In the genomic region with DNA sequence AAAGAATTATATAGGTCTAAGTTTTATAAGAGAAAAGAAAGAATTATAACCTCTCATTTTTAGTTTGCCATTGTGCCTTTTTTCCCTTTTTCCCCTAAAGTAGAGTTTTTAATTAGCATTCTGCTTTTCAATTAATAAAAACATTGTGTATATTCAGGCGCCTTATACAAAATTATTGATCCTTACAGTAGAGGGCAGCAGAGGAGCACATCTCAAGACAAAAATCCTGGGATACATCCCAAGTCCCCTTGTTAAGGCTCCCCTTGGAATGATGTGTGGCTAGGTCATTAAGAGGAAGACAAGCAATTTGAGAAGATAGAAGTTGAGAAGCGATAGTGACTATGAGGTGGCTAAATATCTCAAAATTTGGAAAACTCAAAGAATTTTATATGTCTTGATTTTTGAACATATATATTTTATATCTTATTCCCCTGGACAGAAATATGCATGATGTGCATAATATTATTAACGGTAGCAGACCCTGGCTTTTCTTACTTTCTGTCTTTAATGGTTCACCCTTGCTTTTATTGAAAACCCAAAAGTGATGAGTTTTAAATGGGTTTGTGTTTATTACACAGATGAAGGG, we compare ENCODE assay signal across 8 cellular contexts. TPM values are rescaled to one million over a fixed set of nuclear protein-coding genes. Genes with fewer than 3 reads are reported as not detected.
A peak's percentile ranks its signal among the peaks of the same experiment; 100 is the strongest.
DNase-seq lines count a peak whose midpoint lies in the region; ATAC-seq, FAIRE-seq and TF ChIP-seq lines count a peak whose summit lies in the region.

No MANE protein-coding gene starts in this region.

- H3K27me3 ChIP-seq in A673 (replicated peaks; ENCODE audit: insufficient read depth, low read depth, low read length, poor library complexity) (peaks cover 2% of the 10 kb centered on the region), upper lobe of left lung (no peaks in the 10 kb centered on the region), gastrocnemius medialis (no peaks in the 10 kb centered on the region)

- no peak for TF ChIP-seq POLR2A in upper lobe of left lung (IDR thresholded peaks at IDR 0.05)
- TF ChIP-seq POLR2A in gastrocnemius medialis (IDR thresholded peaks at IDR 0.05) = no peak
- no peak for TF ChIP-seq POLR2A in GM12891 (IDR thresholded peaks at IDR 0.05; ENCODE audit: low read depth, low read length)

- BruUV-seq in A673 (replicated peaks; lab: Mats Ljungman, UMichigan) = no TSS peak

- FAIRE-seq in GM12891 (lab: Jason Lieb, UNC) = no peak

- TF ChIP-seq CTCF in A673 (conservative IDR thresholded peaks at IDR 0.05; ENCODE audit: low read depth, low read length) (peak; percentile 70), GM13976 (IDR thresholded peaks at IDR 0.05; ENCODE audit: borderline replicate concordance, control extremely low read depth, extremely low read depth, insufficient read depth, missing control alignments) (peak; percentile 26), fibroblast of pulmonary artery (IDR thresholded peaks at IDR 0.05; ENCODE audit: low read length, missing control alignments) (peak; percentile 64), upper lobe of left lung (IDR thresholded peaks at IDR 0.05) (peak in 5 of 6 experiments; percentile 6 to 38 (median 34)), gastrocnemius medialis (IDR thresholded peaks at IDR 0.05 in 4 of 5, conservative IDR thresholded peaks at IDR 0.05 in 1 of 5) (peak in 2 of 5 experiments; percentile 34 to 42)

- H3K36me3 ChIP-seq in A673 (ENCODE audit: insufficient read depth, low read length, poor library complexity, severe bottlenecking) (no peaks in the 10 kb centered on the region), upper lobe of left lung (no peaks in the 10 kb centered on the region), gastrocnemius medialis (no peaks in the 10 kb centered on the region)

- H3K9me3 ChIP-seq in A673 (ENCODE audit: low read depth, low read length, poor library complexity, severe bottlenecking) (no peaks in the 10 kb centered on the region), upper lobe of left lung (no peaks in the 10 kb centered on the region), gastrocnemius medialis (no peaks in the 10 kb centered on the region)

- no peak overlapping the region for H3K27ac ChIP-seq in A673 (ENCODE audit: low read depth, low read length, poor library complexity, severe bottlenecking)
- no peak overlapping the region for H3K27ac ChIP-seq in upper lobe of left lung
- H3K27ac ChIP-seq in gastrocnemius medialis = no peak overlapping the region

- POLR2A ChIA-PET in A673 (lab: Charles Lee; ENCODE audit: low non-redundant PET) = no interaction called here

- no peak for TF ChIP-seq EP300 in upper lobe of left lung (IDR thresholded peaks at IDR 0.05)

- WGBS in upper lobe of left lung, 2 donors = 52 to 60% methylated on average over 3 of the region's 3 CpGs

- DNase-seq in A673 (ENCODE audit: low spot score) = peak; percentile 51
- DNase-seq in GM13976 (ENCODE audit: low spot score) = no peak
- peak; percentile 6 for DNase-seq in NCI-H774 (lab: John Stamatoyannopoulos, UW)
- DNase-seq in fibroblast of pulmonary artery (ENCODE audit: low read depth) = peak; percentile 55
- DNase-seq in upper lobe of left lung = no peak
- DNase-seq in gastrocnemius medialis = no peak
- no peak for DNase-seq in GM12891 (ENCODE audit: insufficient read length, low spot score)

- ATAC-seq in upper lobe of left lung (ENCODE audit: low FRiP score in 2 of 2) (peak in 1 of 2 donors; percentile 46), gastrocnemius medialis (no peak), GM18873 (IDR thresholded peaks at IDR 0.05; ENCODE audit: low FRiP score, unreplicated experiment) (no peak)

- intact Hi-C loops in A673 (cut with micrococcal nuclease; ENCODE audit: unreplicated experiment) (loop anchor here (5.0 to 10.0 kb wide), 2 partner anchors 180 to 1227 kb away; no protein-coding TSS in a partner anchor), gastrocnemius medialis (cut with DNase I; ENCODE audit: low total_unique reads) (no loop called here)

- CTCF ChIA-PET in A673 (lab: Charles Lee) = no interaction called here

- in situ Hi-C loops in GM13976 (cut with MboI; ENCODE audit: low sequenced_read_pairs, unreplicated experiment) (no loop called here), gastrocnemius medialis (cut with MboI; ENCODE audit: low sequenced_read_pairs in 4 of 4) (no loop called here)

- no peaks in the 10 kb centered on the region for H3K4me1 ChIP-seq in A673 (ENCODE audit: insufficient read depth, low read length, poor library complexity, severe bottlenecking)
- no peaks in the 10 kb centered on the region for H3K4me1 ChIP-seq in upper lobe of left lung
- no peaks in the 10 kb centered on the region for H3K4me1 ChIP-seq in gastrocnemius medialis

- no peak overlapping the region for H3K4me3 ChIP-seq in A673 (ENCODE audit: low read depth, low read length, poor library complexity, severe bottlenecking)
- H3K4me3 ChIP-seq in fibroblast of pulmonary artery (replicated peaks; ENCODE audit: low read depth, low read length) = no peak overlapping the region
- H3K4me3 ChIP-seq in upper lobe of left lung = no peak overlapping the region
- no peak overlapping the region for H3K4me3 ChIP-seq in gastrocnemius medialis

TF ChIP-seq in GM12891, 5 proteins besides CTCF, POLR2A, EP300 and RAD21:
- TF ChIP-seq SPI1 (IDR thresholded peaks at IDR 0.05; ENCODE audit: low read depth, low read length) (no peak), POLR2AphosphoS5 (IDR thresholded peaks at IDR 0.05; ENCODE audit: low read depth, low read length) (no peak), TAF1 (IDR thresholded peaks at IDR 0.05; ENCODE audit: low read depth, low read length) (no peak), POU2F2 (IDR thresholded peaks at IDR 0.05; ENCODE audit: low read depth, low read length) (no peak), PAX5 (IDR thresholded peaks at IDR 0.05; ENCODE audit: insufficient read depth, low read length, severe bottlenecking) (no peak)
TF ChIP-seq in GM12891: peak in this region for 0.

RNA-seq across cellular contexts. Expression of a gene that starts 19.1 kb away (rescaled TPM):
- total RNA-seq in A673 (2021) = 1.8 and 3.5 TPM in 2 replicates
- 10 to 100 TPM in 3 of 6 donors, 1 to 10 TPM in 3; 4.2 to 12.3 (median 9.1) TPM for total RNA-seq in upper lobe of left lung
- 1 to 10 TPM; 2.0 to 6.9 (median 2.7) TPM for total RNA-seq in gastrocnemius medialis
- 7.8 TPM for polyA plus RNA-seq in GM12891 (2012; ENCODE audit: low read depth, missing spikeins)

Comparison
In these comparisons a context has a peak if more than half of its experiments do, and no peak if none do; other contexts are left out.
1. DNase-seq: peak in A673 (single experiment), NCI-H774 (single experiment) and fibroblast of pulmonary artery (single experiment); none in GM13976 (single experiment), upper lobe of left lung (0 of 2), gastrocnemius medialis (0 of 2) and GM12891 (single experiment).